Comparison of ENCODE assay signal across 9 cellular contexts in the genomic region with DNA sequence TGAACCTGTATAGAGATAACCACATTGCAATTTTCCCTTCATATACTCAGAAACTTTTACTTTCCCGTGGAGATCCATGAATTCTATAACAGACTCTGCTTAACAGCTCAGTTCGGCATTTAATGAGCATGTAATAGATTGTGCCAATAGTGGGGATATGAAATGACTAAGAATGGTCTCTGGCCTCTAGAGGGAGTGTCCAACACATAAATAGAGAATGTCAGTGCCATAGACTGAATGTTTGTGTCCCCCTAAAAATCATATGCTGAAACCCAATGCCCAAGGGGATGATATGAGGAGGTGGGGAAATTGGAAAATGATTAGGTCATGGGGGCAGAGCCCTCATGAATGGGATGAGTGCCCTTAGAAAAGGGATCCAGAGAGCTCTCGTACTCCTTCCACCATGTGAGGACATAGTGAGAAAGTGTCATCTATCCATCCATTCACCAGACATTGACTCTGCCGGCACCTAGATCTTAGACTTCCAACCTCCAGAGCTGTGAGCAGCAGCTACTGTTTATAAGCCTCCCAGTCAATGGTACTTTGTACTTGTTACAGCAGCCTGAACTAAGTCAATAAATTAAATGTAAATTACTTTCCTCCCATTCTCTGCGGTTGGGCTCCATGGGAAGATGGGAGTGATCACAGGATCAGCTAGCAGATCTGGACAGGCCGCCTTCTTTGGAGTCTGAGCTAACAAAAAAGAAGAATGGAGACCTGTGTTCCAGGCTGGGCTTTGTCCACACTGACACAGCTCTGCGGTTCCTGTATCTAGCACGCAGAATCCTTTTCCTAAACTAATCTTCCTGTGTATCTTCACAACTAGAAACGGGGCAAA. TPM values are rescaled to one million over a fixed set of nuclear protein-coding genes. Genes with fewer than 3 reads are reported as not detected.
DNase-seq lines count a peak whose midpoint lies in the region; ATAC-seq and TF ChIP-seq lines count a peak whose summit lies in the region.
"Had no signal": no experiment of that assay in that cellular context is flagged by ENCODE, and none has a peak within 500 bp of the region (broad histone marks: within the 10 kb centered on the region; RNA-seq: fewer than 3 reads in every experiment).

No MANE protein-coding gene starts in this region.

- ATAC-seq in GM23338 (peak; percentile 50), upper lobe of right lung (peak; percentile 53), GM19467 (IDR thresholded peaks at IDR 0.05; ENCODE audit: unreplicated experiment) (no peak)

- H3K27ac ChIP-seq in GM23338 (ENCODE audit: low read depth) (peak overlapping the region; percentile 57; the same call in 1 of the 2 replicates), fibroblast of lung (ENCODE audit: insufficient read depth, low read length) (no peak overlapping the region), upper lobe of right lung (no peak overlapping the region)
- H3K27ac ChIP-seq: SJCRH30 had no signal

- in situ Hi-C loops in Caki2 (cut with HindIII; ENCODE audit: low pct_unique_long_range_greater_than_20kb, low sequenced_read_pairs), result no loop called here

- H3K27ac Mint-ChIP-seq in GM23338, result no peak overlapping the region

- H2AFZ ChIP-seq in GM23338 (peak overlapping the region; percentile 86; the same call in 1 of the 2 replicates), fibroblast of lung (ENCODE audit: low read length) (no peak overlapping the region)

- H3K79me2 ChIP-seq in GM23338 (replicated peaks; ENCODE audit: insufficient read depth) (no peaks in the 10 kb centered on the region), fibroblast of lung (ENCODE audit: control insufficient read depth, insufficient read depth, low read length) (no peaks in the 10 kb centered on the region)

- H3K36me3 ChIP-seq in GM23338 (ENCODE audit: insufficient read depth) (no peaks in the 10 kb centered on the region), fibroblast of lung (ENCODE audit: control insufficient read depth, insufficient read depth, low read length) (no peaks in the 10 kb centered on the region), upper lobe of right lung (no peaks in the 10 kb centered on the region)
- H3K36me3 ChIP-seq: SJCRH30 had no signal

- no peaks in the 10 kb centered on the region for H3K27me3 Mint-ChIP-seq in GM23338 (ENCODE audit: insufficient read depth, low read depth, poor library complexity)

- H3K9ac ChIP-seq in fibroblast of lung (ENCODE audit: insufficient read depth, low read length), result no peak overlapping the region

- intact Hi-C loops in upper lobe of right lung (cut with DNase I), result no loop called here

- H3K9me3 ChIP-seq in fibroblast of lung (ENCODE audit: control insufficient read depth, insufficient read depth, low read depth, low read length), result no peaks in the 10 kb centered on the region
- H3K9me3 ChIP-seq in upper lobe of right lung, result no peaks in the 10 kb centered on the region
- H3K9me3 ChIP-seq: SJCRH30 had no signal

- H4K20me1 ChIP-seq in GM23338 (replicated peaks; ENCODE audit: insufficient read depth) (no peaks in the 10 kb centered on the region), fibroblast of lung (ENCODE audit: control insufficient read depth, extremely low read depth, insufficient read depth, low read length) (no peaks in the 10 kb centered on the region)

- peaks cover 3% of the 10 kb centered on the region; the same call in 1 of the 2 replicates for H3K4me1 ChIP-seq in GM23338 (ENCODE audit: insufficient read depth)
- H3K4me1 ChIP-seq in fibroblast of lung (ENCODE audit: control insufficient read depth, extremely low read depth, insufficient read depth, low read length), result peaks cover 4% of the 10 kb centered on the region
- no peaks in the 10 kb centered on the region for H3K4me1 ChIP-seq in upper lobe of right lung

- TF ChIP-seq CTCF in GM23338 (conservative IDR thresholded peaks at IDR 0.05; ENCODE audit: low read depth in 2 of 2) (peak; percentile 55 to 59), fibroblast of lung (conservative IDR thresholded peaks at IDR 0.05 in 1 of 2, IDR thresholded peaks at IDR 0.05 in 1 of 2; ENCODE audit: low read depth in 1 of 2, low read length in 2 of 2) (peak; percentile 30 to 55), upper lobe of right lung (IDR thresholded peaks at IDR 0.05) (peak; percentile 26)

- H3K4me2 ChIP-seq in GM23338 (no peak overlapping the region), fibroblast of lung (ENCODE audit: extremely low read depth, insufficient read depth, low read length) (no peak overlapping the region)

- H3K9me3 Mint-ChIP-seq in GM23338, result no peaks in the 10 kb centered on the region

- peaks cover 6% of the 10 kb centered on the region; the same call in 1 of the 2 replicates for H3F3A ChIP-seq in GM23338 (replicated peaks; ENCODE audit: low read depth)

- no peaks in the 10 kb centered on the region for H3K27me3 ChIP-seq in GM23338 (ENCODE audit: insufficient read depth)
- H3K27me3 ChIP-seq in fibroblast of lung (ENCODE audit: control insufficient read depth, insufficient read depth, low read length), result peaks cover 5% of the 10 kb centered on the region
- no peaks in the 10 kb centered on the region for H3K27me3 ChIP-seq in upper lobe of right lung

- H3K9me2 ChIP-seq in GM23338 (ENCODE audit: insufficient read depth), result peaks cover 8% of the 10 kb centered on the region; the same call in 1 of the 2 replicates

- H3K4me3 Mint-ChIP-seq in GM23338, result no peak overlapping the region

- H3K4me3 ChIP-seq in GM23338 (no peak overlapping the region), fibroblast of lung (replicated peaks in 1 of 4; ENCODE audit: control extremely low read depth in 1 of 4, insufficient read depth in 1 of 4, low read depth in 3 of 4, low read length in 4 of 4) (no peak overlapping the region), upper lobe of right lung (no peak overlapping the region)
- H3K4me3 ChIP-seq: SJCRH30 had no signal

- peaks cover 10% of the 10 kb centered on the region for H3K4me1 Mint-ChIP-seq in GM23338

- no peaks in the 10 kb centered on the region for H3K36me3 Mint-ChIP-seq in GM23338 (ENCODE audit: low read depth)

- DNase-seq in Caki2 (ENCODE audit: low read depth) (peak; percentile 30), GM23338 (ENCODE audit: low spot score) (peak; percentile 33), NCI-H526 treated with DMSO at 0.1 percent for 48 hours (lab: John Stamatoyannopoulos, UW) (peak; percentile 74), fibroblast of lung (ENCODE audit: low read depth in 2 of 2) (peak; percentile 52 to 55), upper lobe of right lung (no peak), retina (no peak), RPMI8226 (no peak)

RNA-seq across cellular contexts. Expression of a gene that starts 28.1 kb away (rescaled TPM):
- 1.6 and 2.9 TPM in 2 replicates for total RNA-seq in Caki2 (2014; rRNA removed; shearing (Covaris generic); ENCODE audit: low replicate concordance)
- total RNA-seq in GM23338 (2014; rRNA removed; shearing (Covaris generic)), result 2.9 and 3.0 TPM in 2 replicates
- polyA plus RNA-seq in GM23338 (2016; fragmentation: Nextera tagmentation; extraction: Ambion mirVana), result 1.8 and 2.2 TPM in 2 replicates
- 0.17 and 0.26 TPM in 2 replicates for total RNA-seq in fibroblast of lung
- 0.26 and 0.47 TPM in 2 replicates for polyA plus RNA-seq in fibroblast of lung
- 0.14 and 0.65 TPM in 2 replicates for polyA plus RNA-seq in fibroblast of lung (2012)
- 0.26 TPM in 1 of 2 replicates, not detected in the other for polyA minus RNA-seq in fibroblast of lung (ENCODE audit: low replicate concordance)
- 5.6 TPM for total RNA-seq in upper lobe of right lung

Comparison
In these comparisons a context has a peak if more than half of its experiments do, and no peak if none do; other contexts are left out.
1. DNase-seq: peak in Caki2 (single experiment), GM23338 (single experiment), NCI-H526 treated with DMSO at 0.1 percent for 48 hours (single experiment) and fibroblast of lung (2 of 2); none in upper lobe of right lung (single experiment), retina (single experiment) and RPMI8226 (single experiment).
2. Peak in every context shown above with its lines, with median percentiles within 50 percentile points of each other: CTCF ChIP-seq.